In the genomic region with DNA sequence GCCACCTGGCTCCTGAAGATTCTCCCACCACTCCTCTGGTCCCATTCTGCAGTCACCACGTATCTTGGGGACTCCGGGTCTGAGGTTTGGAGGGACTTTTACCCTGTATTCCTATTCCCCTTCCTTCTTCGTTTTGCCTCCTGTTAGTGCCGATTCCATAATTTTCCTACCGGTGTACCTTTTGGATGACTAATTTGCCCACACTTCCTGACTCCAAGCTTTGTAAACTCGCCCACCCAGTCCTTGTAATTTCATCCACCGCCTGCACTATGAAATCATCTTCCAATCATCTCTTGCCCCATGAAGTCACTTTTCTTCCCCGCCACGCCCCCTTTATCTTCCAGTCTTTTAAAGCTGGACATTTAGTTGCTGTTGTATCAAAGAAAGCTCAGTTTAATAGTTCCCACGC, we compare ENCODE assay signal across 8 cellular contexts. TPM values are rescaled to one million over a fixed set of nuclear protein-coding genes. Genes with fewer than 3 reads are reported as not detected.
DNase-seq lines count a peak whose midpoint lies in the region; ATAC-seq, FAIRE-seq and TF ChIP-seq lines count a peak whose summit lies in the region.

No MANE protein-coding gene starts in this region.

- no peak for FAIRE-seq in H1 (lab: Jason Lieb, UNC)

- no peaks in the 10 kb centered on the region for H3F3A ChIP-seq in DOHH2 (ENCODE audit: control insufficient read depth, insufficient read depth)

- H2BK120ac ChIP-seq in IMR-90 (ENCODE audit: low read depth, low read length): no peak overlapping the region; the same call in 1 of the 2 replicates
- no peak overlapping the region for H2BK120ac ChIP-seq in H1 (replicated peaks; ENCODE audit: low read depth, low read length)

- WGBS in IMR-90 (ENCODE audit: extremely low coverage in 2 of 2, insufficient read length in 1 of 2), 2 experiments: 4% methylated on average over 4 of the region's 10 CpGs; no CpG with 5 or more reads in 1 of the 2 experiments
- 3% methylated on average over 10 of the region's 10 CpGs; no CpG with 5 or more reads in 1 of the 2 experiments for WGBS in H1 (ENCODE audit: extremely low coverage in 1 of 2, insufficient coverage in 1 of 2, insufficient read length in 1 of 2, insufficient replicate concordance in 2 of 2, low coverage in 1 of 2, low lambda C conversion rate in 2 of 2, missing lambda C conversion rate in 1 of 2), 2 experiments

- H3K4ac ChIP-seq in IMR-90 (ENCODE audit: low read depth, low read length) (peak overlapping the region; percentile 72), H1 (replicated peaks; ENCODE audit: insufficient read length, low read depth, low read length) (no peak overlapping the region)

- peaks cover 17% of the 10 kb centered on the region for H3K36me3 Mint-ChIP-seq in T-helper 17 cell (ENCODE audit: low read depth)

- no peak for TF ChIP-seq POLR2A in IMR-90 (IDR thresholded peaks at IDR 0.05; ENCODE audit: low read depth, low read length)
- no peak; a peak in 1 of 3 replicates for TF ChIP-seq POLR2A in H1 (IDR thresholded peaks at IDR 0.05; ENCODE audit: control extremely low read depth in 1 of 2, low read depth in 2 of 2, low read length in 2 of 2)
- no peak for TF ChIP-seq POLR2A in uterus (IDR thresholded peaks at IDR 0.05)

- H2AK5ac ChIP-seq in IMR-90 (ENCODE audit: low read depth, low read length) (peak overlapping the region; percentile 9; the same call in 1 of the 2 replicates), H1 (ENCODE audit: low read depth, low read length) (no peak overlapping the region)

- H4K5ac ChIP-seq in IMR-90 (ENCODE audit: low read depth, low read length) (no peak overlapping the region), H1 (ENCODE audit: insufficient read length, low read depth, low read length) (no peak overlapping the region)

- CTCF ChIA-PET in IMR-90 (lab: Yijun Ruan, JAX) (interaction anchor here (0.6 kb wide), 1 partner anchor 126 kb away, joined by 3 read pairs; no protein-coding TSS in a partner anchor), H1 (lab: Charles Lee; ENCODE audit: partially characterized antibody) (interaction anchor here (0.5 to 1.2 kb wide), 7 partner anchors 9 to 233 kb away, joined by 3 to 4 read pairs (median 3); partner anchors contain the start of gene COMMD6)

- peak; percentile 87 for DNase-seq in IMR-90
- no peak for DNase-seq in T-helper 17 cell
- DNase-seq in H1 (ENCODE audit: low read depth in 1 of 2, low spot score in 2 of 2): no peak
- peak; percentile 58 for DNase-seq in myocyte (ENCODE audit: low read depth)
- peak; percentile 22 to 27 for DNase-seq in uterus
- no peak for DNase-seq in medulla oblongata (ENCODE audit: extremely low spot score)

- H3K9me3 ChIP-seq in DOHH2 (ENCODE audit: control insufficient read depth, insufficient read depth, low read length) (no peaks in the 10 kb centered on the region), IMR-90 (ENCODE audit: control insufficient read depth, insufficient read depth, low read length) (no peaks in the 10 kb centered on the region), T-helper 17 cell (ENCODE audit: control insufficient read depth, low read length, poor library complexity, severe bottlenecking) (no peaks in the 10 kb centered on the region), H1 (ENCODE audit: insufficient read depth in 2 of 2, low read depth in 1 of 2, low read length in 1 of 2) (no peaks in the 10 kb centered on the region), uterus (no peaks in the 10 kb centered on the region)

- no peaks in the 10 kb centered on the region for H3K27me3 Mint-ChIP-seq in T-helper 17 cell

- H2BK20ac ChIP-seq in IMR-90 (ENCODE audit: low read depth, low read length): no peak overlapping the region
- H2BK20ac ChIP-seq in H1 (ENCODE audit: low read length): no peak overlapping the region

- no peak for TF ChIP-seq EP300 in H1 (IDR thresholded peaks at IDR 0.05; ENCODE audit: borderline replicate concordance in 1 of 2, low read depth in 2 of 2, low read length in 2 of 2)

- H3K36me3 ChIP-seq in DOHH2 (ENCODE audit: control insufficient read depth, low read length) (peaks cover 39% of the 10 kb centered on the region), IMR-90 (ENCODE audit: control insufficient read depth, insufficient read depth, low read length) (peaks cover 2% of the 10 kb centered on the region), H1 (ENCODE audit: control insufficient read depth in 2 of 4, insufficient read depth in 4 of 4, low read length in 3 of 4) (peaks cover 0 to 4% (median 2%) of the 10 kb centered on the region in 4 experiments; a peak in 3 of 8 replicates), uterus (no peaks in the 10 kb centered on the region)

- H2AK9ac ChIP-seq in IMR-90 (replicated peaks; ENCODE audit: low read depth, low read length, poor library complexity): peak overlapping the region; percentile 84

- peaks cover 61% of the 10 kb centered on the region for H3K79me2 ChIP-seq in DOHH2 (ENCODE audit: control insufficient read depth, low read length)
- H3K79me2 ChIP-seq in H1 (ENCODE audit: control insufficient read depth in 1 of 2, insufficient read depth in 2 of 2, low read length in 2 of 2): peaks cover 0 to 29% of the 10 kb centered on the region in 2 experiments; a peak in 2 of 4 replicates

- ATAC-seq in GM21390 (IDR thresholded peaks at IDR 0.05; ENCODE audit: unreplicated experiment) (peak; percentile 9), IMR-90 (ENCODE audit: low read depth) (peak; percentile 31), T-helper 17 cell (no peak)

- H4K91ac ChIP-seq in IMR-90 (ENCODE audit: insufficient read depth, low read depth, low read length) (peak overlapping the region; percentile 27; the same call in 1 of the 2 replicates), H1 (replicated peaks; ENCODE audit: insufficient read length, low read length) (no peak overlapping the region)

- no peak overlapping the region for H3K27ac ChIP-seq in DOHH2 (ENCODE audit: low read depth, low read length)
- H3K27ac ChIP-seq in IMR-90 (ENCODE audit: insufficient read depth, low read length): peak overlapping the region; percentile 94
- H3K27ac ChIP-seq in H1 (ENCODE audit: low read depth, low read length): no peak overlapping the region
- peak overlapping the region; percentile 76 to 89 for H3K27ac ChIP-seq in uterus

- peak overlapping the region; percentile 95 for H3K4me3 ChIP-seq in DOHH2 (ENCODE audit: low read length)
- peak overlapping the region; percentile 83 for H3K4me3 ChIP-seq in IMR-90 (ENCODE audit: insufficient read depth, low read depth, low read length)
- peak overlapping the region; percentile 90 to 93 (median 93) for H3K4me3 ChIP-seq in H1 (ENCODE audit: extremely low read depth in 1 of 4, insufficient read depth in 2 of 4, low read depth in 3 of 4, low read length in 4 of 4)
- peak overlapping the region; percentile 95 to 97 for H3K4me3 ChIP-seq in uterus

- H3K9me2 ChIP-seq in DOHH2 (replicated peaks; ENCODE audit: control insufficient read depth, low read length): no peaks in the 10 kb centered on the region

- dilution Hi-C loops in IMR-90 (cut with HindIII; ENCODE audit: low sequenced_read_pairs, unreplicated experiment): no loop called here

- H3K4me3 Mint-ChIP-seq in T-helper 17 cell: peak overlapping the region; percentile 97

- peak overlapping the region; percentile 84 for H3K4me2 ChIP-seq in DOHH2 (ENCODE audit: low read length)
- peak overlapping the region; percentile 84 for H3K4me2 ChIP-seq in IMR-90 (ENCODE audit: low read depth, low read length)
- H3K4me2 ChIP-seq in H1 (ENCODE audit: insufficient read depth in 1 of 2, low read depth in 2 of 2, low read length in 2 of 2): peak overlapping the region; percentile 76 to 85

- no peak overlapping the region for H2BK12ac ChIP-seq in H1 (ENCODE audit: low read depth, low read length)

- H3K79me1 ChIP-seq in IMR-90 (ENCODE audit: low read depth in 1 of 2, low read length in 2 of 2) (peaks cover 7 to 23% of the 10 kb centered on the region in 2 experiments; a peak in 2 of 4 replicates), H1 (ENCODE audit: low read depth, low read length) (no peaks in the 10 kb centered on the region; the same call in 1 of the 2 replicates)

- H3K23me2 ChIP-seq in H1 (ENCODE audit: low read depth, low read length): peaks cover 4% of the 10 kb centered on the region

- H2BK5ac ChIP-seq in IMR-90 (ENCODE audit: low read depth, low read length, poor library complexity, severe bottlenecking): no peak overlapping the region
- no peak overlapping the region for H2BK5ac ChIP-seq in H1 (ENCODE audit: low read depth, low read length)

- H4K8ac ChIP-seq in IMR-90 (ENCODE audit: low read depth in 2 of 2, low read length in 2 of 2): peak overlapping the region; percentile 39 to 57; a peak in 3 of 4 replicates
- peak overlapping the region; percentile 54; the same call in 1 of the 2 replicates for H4K8ac ChIP-seq in H1 (ENCODE audit: extremely low read depth, insufficient read depth, low read length)

- H3K23ac ChIP-seq in IMR-90 (ENCODE audit: low read depth, low read length) (peak overlapping the region; percentile 78; the same call in 1 of the 2 replicates), H1 (ENCODE audit: insufficient read length) (no peak overlapping the region)

- H3K9me1 ChIP-seq in IMR-90 (ENCODE audit: insufficient read depth, low read length): peaks cover 3% of the 10 kb centered on the region; the same call in 1 of the 2 replicates

- H3K27me3 ChIP-seq in DOHH2 (ENCODE audit: control insufficient read depth, low read length) (no peaks in the 10 kb centered on the region), IMR-90 (ENCODE audit: control insufficient read depth, insufficient read depth, low read length) (no peaks in the 10 kb centered on the region), H1 (replicated peaks in 1 of 4; ENCODE audit: control insufficient read depth in 3 of 4, extremely low read depth in 1 of 4, insufficient read depth in 3 of 4, low read length in 3 of 4) (no peaks in the 10 kb centered on the region), uterus (no peaks in the 10 kb centered on the region)

- intact Hi-C loops in IMR-90 (cut with micrococcal nuclease): no loop called here
- intact Hi-C loops in uterus (cut with DNase I; ENCODE audit: low total_unique reads): no loop called here

- in situ Hi-C loops in IMR-90 (cut with MboI; ENCODE audit: low sequenced_read_pairs): loop anchor here (25.0 kb wide), 2 partner anchors 262 to 912 kb away; no protein-coding TSS in a partner anchor

- TF ChIP-seq RAD21 in IMR-90 (IDR thresholded peaks at IDR 0.05; ENCODE audit: low read length) (no peak), H1 (IDR thresholded peaks at IDR 0.05 in 1 of 2, conservative IDR thresholded peaks at IDR 0.05 in 1 of 2; ENCODE audit: low read depth in 2 of 2, low read length in 2 of 2) (no peak)

- H3K56ac ChIP-seq in IMR-90 (ENCODE audit: extremely low read depth, insufficient read depth, low read length): peak overlapping the region; percentile 58
- peak overlapping the region; percentile 33 for H3K56ac ChIP-seq in H1 (replicated peaks; ENCODE audit: insufficient read length, low read depth, low read length)

- TF ChIP-seq CTCF in DOHH2 (IDR thresholded peaks at IDR 0.05; ENCODE audit: low read depth, low read length, poor library complexity, severe bottlenecking) (no peak), IMR-90 (conservative IDR thresholded peaks at IDR 0.05; ENCODE audit: low read depth, low read length) (no peak; the same call in 1 of the 2 replicates), H1 (IDR thresholded peaks at IDR 0.05; ENCODE audit: control extremely low read depth in 1 of 3, insufficient read depth in 1 of 3, low read depth in 1 of 3, low read length in 3 of 3) (no peak), uterus (IDR thresholded peaks at IDR 0.05) (no peak)

- peaks cover 59% of the 10 kb centered on the region for H3K4me1 ChIP-seq in DOHH2 (ENCODE audit: control insufficient read depth, low read length)
- H3K4me1 ChIP-seq in IMR-90 (ENCODE audit: control insufficient read depth, insufficient read depth, low read length): peaks cover under 1% of the 10 kb centered on the region; the same call in 1 of the 2 replicates
- peaks cover 0 to 7% (median 2%) of the 10 kb centered on the region in 4 experiments; a peak in 2 of 7 replicates for H3K4me1 ChIP-seq in H1 (replicated peaks in 1 of 4; ENCODE audit: control insufficient read depth in 3 of 4, insufficient read depth in 4 of 4, low read length in 3 of 4)
- H3K4me1 ChIP-seq in uterus: no peaks in the 10 kb centered on the region

- H3K9ac ChIP-seq in IMR-90 (ENCODE audit: low read depth, low read length) (peak overlapping the region; percentile 72), H1 (replicated peaks in 1 of 4; ENCODE audit: extremely low read depth in 1 of 4, low read depth in 3 of 4, low read length in 3 of 4) (peak overlapping the region in 3 of 4 experiments; percentile 45 to 93 (median 92); a peak in 5 of 7 replicates)

- peaks cover 41% of the 10 kb centered on the region for H3K4me1 Mint-ChIP-seq in T-helper 17 cell

- peak overlapping the region; percentile 98 for H3K27ac Mint-ChIP-seq in T-helper 17 cell

- H2BK15ac ChIP-seq in IMR-90 (ENCODE audit: low read depth, low read length): no peak overlapping the region; the same call in 2 of the 3 replicates
- no peak overlapping the region for H2BK15ac ChIP-seq in H1 (ENCODE audit: low read length)

- POLR2A ChIA-PET in IMR-90 (lab: Charles Lee; ENCODE audit: unreplicated experiment): interaction anchor here (0.6 kb wide), 1 partner anchor 12 kb away, joined by 3 read pairs; the partner anchor contains the start of gene COMMD6
- POLR2A ChIA-PET in H1 (lab: Charles Lee; ENCODE audit: partially characterized antibody): interaction anchor here (0.6 to 2.0 kb wide), 3 partner anchors 13 to 76 kb away, joined by 3 to 8 read pairs (median 3); partner anchors contain the start of gene COMMD6

- H3K18ac ChIP-seq in IMR-90 (ENCODE audit: low read depth, low read length) (no peak overlapping the region), H1 (ENCODE audit: extremely low read depth, low read length) (no peak overlapping the region)

- H3K14ac ChIP-seq in IMR-90 (replicated peaks; ENCODE audit: low read depth, low read length) (peak overlapping the region; percentile 70), H1 (ENCODE audit: insufficient read length) (no peak overlapping the region)

- H2AFZ ChIP-seq in IMR-90 (replicated peaks; ENCODE audit: low read length, poor library complexity) (peak overlapping the region; percentile 94), H1 (ENCODE audit: low read length) (peak overlapping the region; percentile 82)

- BruUV-seq in IMR-90 (replicated peaks; lab: Mats Ljungman, UMichigan): TSS peak; percentile 62

- H4K20me1 ChIP-seq in DOHH2 (ENCODE audit: control insufficient read depth, insufficient read depth, low read depth, low read length) (0 out of 2 replicates have a peak, but pooled peaks cover 5% of the 10 kb centered on the region), IMR-90 (ENCODE audit: insufficient read depth, low read length) (no peaks in the 10 kb centered on the region), H1 (replicated peaks in 1 of 2; ENCODE audit: control insufficient read depth in 1 of 2, insufficient read depth in 2 of 2, low read length in 2 of 2) (no peaks in the 10 kb centered on the region)

RNA-seq across cellular contexts. Expression of gene UCHL3, which starts 0.6 kb away (rescaled TPM):
- total RNA-seq in IMR-90 (2012; rRNA removed): 60.8 and 63.8 TPM in 2 replicates
- 65.0 and 68.3 TPM in 2 replicates for polyA plus RNA-seq in IMR-90 (2012; rRNA removed)
- polyA plus RNA-seq in IMR-90 (2012; cell fraction: cytosol; rRNA removed): 15.2 and 33.7 TPM in 2 replicates
- 2.6 and 34.8 TPM in 2 replicates for polyA plus RNA-seq in IMR-90 (2012; cell fraction: nucleus; rRNA removed; ENCODE audit: low replicate concordance)
- 10 to 100 TPM; 18.2 to 27.3 TPM for total RNA-seq in T-helper 17 cell
- 61.1 and 63.1 TPM in 2 replicates for total RNA-seq in H1 (2021; fragmentation: NEBNext Ultra II Directional; extraction: Animal tissue kit (Norgen Biotek cat#: 25700))
- polyA plus RNA-seq in H1 (2011; rRNA removed): 17.4 and 33.0 TPM in 2 replicates
- 39.4 TPM for polyA plus RNA-seq in H1 (2011; cell fraction: cytosol; rRNA removed)
- 7.6 TPM for polyA plus RNA-seq in H1 (2011; cell fraction: nucleus; rRNA removed)
- polyA plus RNA-seq in H1 (2012, experiment 1 of 2): 39.4 to 72.7 TPM (median 45.4 TPM) in 4 replicates
- polyA plus RNA-seq in H1 (2012, experiment 2 of 2): 19.0 TPM
- 60.7 TPM for polyA plus RNA-seq in H1 (2013, experiment 1 of 2)
- 66.2 TPM for polyA plus RNA-seq in H1 (2013, experiment 2 of 2)
- polyA minus RNA-seq in H1 (2011; rRNA and poly(A)+ RNA removed): 15.2 and 27.2 TPM in 2 replicates
- polyA minus RNA-seq in H1 (2011; cell fraction: cytosol; rRNA and poly(A)+ RNA removed): 11.1 TPM
- 9.0 TPM for polyA minus RNA-seq in H1 (2011; cell fraction: nucleus; rRNA and poly(A)+ RNA removed)
- 17.0 and 26.7 TPM in 2 replicates for total RNA-seq in myocyte
- 37.8 TPM for polyA plus RNA-seq in myocyte (2012)
- total RNA-seq in uterus: 10 to 100 TPM; 12.7 to 19.6 (median 17.7) TPM

RNA-seq across cellular contexts. Expression of gene COMMD6, which starts 12.5 kb away (rescaled TPM):
- 26.7 and 144 TPM in 2 replicates for total RNA-seq in IMR-90 (2012; rRNA removed)
- polyA plus RNA-seq in IMR-90 (2012; rRNA removed): 63.5 and 65.3 TPM in 2 replicates
- polyA plus RNA-seq in IMR-90 (2012; cell fraction: cytosol; rRNA removed): 149 and 260 TPM in 2 replicates
- polyA plus RNA-seq in IMR-90 (2012; cell fraction: nucleus; rRNA removed; ENCODE audit: low replicate concordance): 14.2 and 26.6 TPM in 2 replicates
- 100 to 1,000 TPM; 192 to 215 TPM for total RNA-seq in T-helper 17 cell
- total RNA-seq in H1 (2021; fragmentation: NEBNext Ultra II Directional; extraction: Animal tissue kit (Norgen Biotek cat#: 25700)): 122 and 139 TPM in 2 replicates
- 36.2 and 53.2 TPM in 2 replicates for polyA plus RNA-seq in H1 (2011; rRNA removed)
- polyA plus RNA-seq in H1 (2011; cell fraction: cytosol; rRNA removed): 64.2 TPM
- 36.9 TPM for polyA plus RNA-seq in H1 (2011; cell fraction: nucleus; rRNA removed)
- 129 to 223 TPM (median 177 TPM) in 4 replicates for polyA plus RNA-seq in H1 (2012, experiment 1 of 2)
- 760 TPM for polyA plus RNA-seq in H1 (2012, experiment 2 of 2)
- polyA plus RNA-seq in H1 (2013, experiment 1 of 2): 212 TPM
- polyA plus RNA-seq in H1 (2013, experiment 2 of 2): 212 TPM
- polyA minus RNA-seq in H1 (2011; rRNA and poly(A)+ RNA removed): 9.1 and 16.3 TPM in 2 replicates
- polyA minus RNA-seq in H1 (2011; cell fraction: cytosol; rRNA and poly(A)+ RNA removed): 17.7 TPM
- 39.9 TPM for polyA minus RNA-seq in H1 (2011; cell fraction: nucleus; rRNA and poly(A)+ RNA removed)
- 45.2 and 52.8 TPM in 2 replicates for total RNA-seq in myocyte
- polyA plus RNA-seq in myocyte (2012): 303 TPM
- 1,000 to 10,000 TPM in 1 of 4 donors, 100 to 1,000 TPM in 2, 10 to 100 TPM in 1; 33.7 to 1,264 (median 574) TPM for total RNA-seq in uterus

Comparison
In these comparisons a context has a peak if more than half of its experiments do, and no peak if none do; other contexts are left out.
1. H3K27ac ChIP-seq: peak in IMR-90 (single experiment) and uterus (2 of 2); none in DOHH2 (single experiment) and H1 (single experiment).
2. DNase-seq: peak in IMR-90 (single experiment), myocyte (single experiment) and uterus (2 of 2); none in T-helper 17 cell (0 of 3), H1 (0 of 2) and medulla oblongata (single experiment).
3. Peak in every context shown above with its lines, with median percentiles within 50 percentile points of each other: H3K4me2 ChIP-seq and H3K4me3 ChIP-seq.